ENCODE assay signal across 19 cellular contexts in genomic region chr5:102106599-102106998, GRCh38.
"Had no signal": no experiment of that assay in that cellular context is flagged by ENCODE, and none has a peak within 500 bp of the region (broad histone marks: within the 10 kb centered on the region; RNA-seq: fewer than 3 reads in every experiment).

No MANE protein-coding gene starts in this region.

- H3K27ac Mint-ChIP-seq: activated CD4-positive, alpha-beta memory T cell treated with anti-CD3 and anti-CD28 coated beads for 36 hours; activated CD4-positive, alpha-beta T cell treated with anti-CD3 and anti-CD28 coated beads, Interleukin-2, amount 10 ng/mL, durations not matched to agents 7 days and 5 days; activated naive CD4-positive, alpha-beta T cell treated with anti-CD3 and anti-CD28 coated beads for 36 hours; activated naive CD8-positive, alpha-beta T cell; brain; T-helper 1 cell treated with Interleukin-12 subunit alpha and Interleukin-12 subunit beta and Interleukin-4 antibody, amounts not matched to agents 30 μg/mL and 1 μg/mL, for 36 hours had no signal

- H3K27me3 Mint-ChIP-seq: activated CD4-positive, alpha-beta memory T cell treated with anti-CD3 and anti-CD28 coated beads for 36 hours; activated CD4-positive, alpha-beta T cell treated with anti-CD3 and anti-CD28 coated beads, Interleukin-2, amount 10 ng/mL, durations not matched to agents 7 days and 5 days; activated naive CD8-positive, alpha-beta T cell; brain; central memory CD8-positive, alpha-beta T cell had no signal

- H3K4me3 Mint-ChIP-seq: activated CD4-positive, alpha-beta memory T cell treated with anti-CD3 and anti-CD28 coated beads for 36 hours; activated CD4-positive, alpha-beta T cell treated with anti-CD3 and anti-CD28 coated beads, Interleukin-2, amount 10 ng/mL, durations not matched to agents 7 days and 5 days; activated naive CD4-positive, alpha-beta T cell treated with anti-CD3 and anti-CD28 coated beads for 36 hours; activated naive CD8-positive, alpha-beta T cell; activated T-cell treated with anti-CD3 and anti-CD28 coated beads, Interleukin-2, amount 50 U/mL, for 4 hours; brain; central memory CD8-positive, alpha-beta T cell; T-helper 1 cell treated with Interleukin-12 subunit alpha and Interleukin-12 subunit beta and Interleukin-4 antibody, amounts not matched to agents 30 μg/mL and 1 μg/mL, for 36 hours had no signal

- DNase-seq: activated CD4-positive, alpha-beta memory T cell treated with anti-CD3 and anti-CD28 coated beads for 36 hours; activated CD4-positive, alpha-beta T cell treated with anti-CD3 and anti-CD28 coated beads, Interleukin-2, amount 10 ng/mL, durations not matched to agents 7 days and 5 days; activated CD4-positive, CD25-positive, alpha-beta regulatory T cell; activated CD8-positive, alpha-beta memory T cell treated with anti-CD3 and anti-CD28 coated beads for 24 hours; activated naive CD4-positive, alpha-beta T cell treated with anti-CD3 and anti-CD28 coated beads for 36 hours; activated T-cell treated with anti-CD3 and anti-CD28 coated beads, Interleukin-2, amount 50 U/mL, for 4 hours; amygdala; Kasumi-1; KBM-7; NCI-H1105 treated with DMSO at 0.1 percent for 48 hours; NCI-H1436 treated with DMSO at 0.1 percent for 48 hours; NCI-H187; NCI-H2081; NCI-H510A treated with DMSO at 0.1 percent for 48 hours; SHP77 treated with DMSO at 0.1 percent for 48 hours had no signal

- H3K36me3 Mint-ChIP-seq: activated CD4-positive, alpha-beta memory T cell treated with anti-CD3 and anti-CD28 coated beads for 36 hours; activated naive CD8-positive, alpha-beta T cell; brain had no signal

- ATAC-seq: activated T-cell treated with anti-CD3 and anti-CD28 coated beads, Interleukin-2, amount 50 U/mL, for 4 hours had no signal

- H3K9me3 Mint-ChIP-seq: activated CD4-positive, alpha-beta T cell treated with anti-CD3 and anti-CD28 coated beads, Interleukin-2, amount 10 ng/mL, durations not matched to agents 7 days and 5 days; activated T-cell treated with anti-CD3 and anti-CD28 coated beads, Interleukin-2, amount 50 U/mL, for 4 hours; central memory CD8-positive, alpha-beta T cell; T-helper 1 cell treated with Interleukin-12 subunit alpha and Interleukin-12 subunit beta and Interleukin-4 antibody, amounts not matched to agents 30 μg/mL and 1 μg/mL, for 36 hours had no signal

- H3K4me1 Mint-ChIP-seq: activated CD4-positive, alpha-beta T cell treated with anti-CD3 and anti-CD28 coated beads, Interleukin-2, amount 10 ng/mL, durations not matched to agents 7 days and 5 days; brain; central memory CD8-positive, alpha-beta T cell had no signal
